ENCODE assay signal across 13 cellular contexts in the genomic region with DNA sequence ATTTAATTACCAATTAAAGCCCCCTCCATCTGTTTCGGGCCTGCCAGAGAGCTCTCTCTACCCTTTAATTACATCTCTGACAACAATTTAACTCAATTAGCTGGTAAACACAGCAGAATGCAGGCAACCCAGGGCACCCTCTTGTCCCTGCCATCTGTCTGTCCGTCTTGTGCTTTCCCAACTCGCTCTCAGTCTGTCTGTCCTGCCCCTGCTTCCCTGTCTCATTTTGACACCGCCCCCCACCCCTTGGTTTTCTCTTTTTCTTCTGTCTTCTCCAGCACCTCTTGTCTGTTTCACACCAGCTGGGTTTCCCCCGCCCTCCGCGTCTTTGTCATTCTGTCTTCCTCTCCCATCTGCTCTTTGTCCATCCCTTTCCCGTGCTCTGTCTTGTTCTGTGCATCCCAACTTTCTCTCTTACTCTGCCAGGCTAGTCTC. TPM values are rescaled to one million over a fixed set of nuclear protein-coding genes. Genes with fewer than 3 reads are reported as not detected.
DNase-seq lines count a peak whose midpoint lies in the region; ATAC-seq and TF ChIP-seq lines count a peak whose summit lies in the region.
"Had no signal": no experiment of that assay in that cellular context is flagged by ENCODE, and none has a peak within 500 bp of the region (broad histone marks: within the 10 kb centered on the region; RNA-seq: fewer than 3 reads in every experiment).

No MANE protein-coding gene starts in this region.

- H3K4me3 Mint-ChIP-seq in CD8-positive, alpha-beta memory T cell: no peak overlapping the region

- no peak overlapping the region for H3K23ac ChIP-seq in trophoblast cell (ENCODE audit: low read length)

- H2AK5ac ChIP-seq in trophoblast cell (ENCODE audit: low read length): no peak overlapping the region

- H2BK120ac ChIP-seq in trophoblast cell (ENCODE audit: insufficient read depth, low read length, poor library complexity): peak overlapping the region; percentile 74

- peak overlapping the region; percentile 56 for H2BK12ac ChIP-seq in trophoblast cell (ENCODE audit: low read length)

- H2BK5ac ChIP-seq in trophoblast cell (ENCODE audit: low read depth, low read length, poor library complexity): no peak overlapping the region

- no CpG with 5 or more reads among the region's 8 CpGs for WGBS in trophoblast cell (ENCODE audit: extremely low coverage, insufficient coverage, insufficient read length)

- no peaks in the 10 kb centered on the region for H3K36me3 ChIP-seq in HEK293 (ENCODE audit: control insufficient read depth in 2 of 2, insufficient read depth in 1 of 2, low read length in 2 of 2)
- H3K36me3 ChIP-seq in trophoblast cell (ENCODE audit: control insufficient read depth in 1 of 2, insufficient read depth in 2 of 2, low read length in 2 of 2): no peaks in the 10 kb centered on the region
- H3K36me3 ChIP-seq in CD8-positive, alpha-beta memory T cell (ENCODE audit: insufficient read depth, low read length): no peaks in the 10 kb centered on the region

- H3K36me3 Mint-ChIP-seq in CD8-positive, alpha-beta memory T cell: no peaks in the 10 kb centered on the region
- H3K36me3 Mint-ChIP-seq: activated naive CD4-positive, alpha-beta T cell treated with anti-CD3 and anti-CD28 coated beads, Interleukin-2, amount 50 U/mL, for 72 hours had no signal

- peaks cover 14 to 27% of the 10 kb centered on the region in 2 donors for H3K27me3 Mint-ChIP-seq in CD8-positive, alpha-beta memory T cell

- no peaks in the 10 kb centered on the region for H3K79me2 ChIP-seq in trophoblast cell (ENCODE audit: control insufficient read depth, insufficient read depth, low read length, poor library complexity)

- no peak overlapping the region for H4K8ac ChIP-seq in trophoblast cell (ENCODE audit: low read depth, low read length)

- peak overlapping the region; percentile 72 for H4K91ac ChIP-seq in trophoblast cell (ENCODE audit: low read depth, low read length)

- H3K27me3 ChIP-seq in trophoblast cell (ENCODE audit: insufficient read depth, low read length): no peaks in the 10 kb centered on the region
- H3K27me3 ChIP-seq in CD8-positive, alpha-beta memory T cell (ENCODE audit: insufficient read depth, low read length, poor library complexity, severe bottlenecking): no peaks in the 10 kb centered on the region

- no peak overlapping the region for H3K4ac ChIP-seq in trophoblast cell (ENCODE audit: low read depth, low read length)

- no peaks in the 10 kb centered on the region for H3K9me3 ChIP-seq in HEK293 (ENCODE audit: control insufficient read depth, insufficient read depth, low read depth, low read length)
- H3K9me3 ChIP-seq in trophoblast cell (ENCODE audit: insufficient read depth, low read depth, low read length): no peaks in the 10 kb centered on the region
- no peaks in the 10 kb centered on the region for H3K9me3 ChIP-seq in CD8-positive, alpha-beta memory T cell (ENCODE audit: low read length)

- no peak overlapping the region for H3K4me2 ChIP-seq in trophoblast cell (ENCODE audit: low read length)

- no peak overlapping the region for H2AFZ ChIP-seq in trophoblast cell (ENCODE audit: insufficient read depth, low read length, poor library complexity)

- no peak overlapping the region for H3K18ac ChIP-seq in trophoblast cell (ENCODE audit: low read length)

- CTCF ChIA-PET in HEK293 (lab: Yijun Ruan, JAX): interaction anchor here (0.6 to 3.7 kb wide), 9 partner anchors 8 to 324 kb away, joined by 3 to 17 read pairs (median 4); a partner anchor contains a TSS
- CTCF ChIA-PET in CD8-positive, alpha-beta memory T cell (lab: Charles Lee): interaction anchor here (1.8 kb wide), 1 partner anchor 33 kb away, joined by 4 read pairs; a partner anchor contains a TSS

- H3K27ac ChIP-seq in HEK293 (ENCODE audit: extremely low read depth, low read depth, low read length) (0 out of 2 replicates have a peak overlapping the region, but pooled peaks have one; percentile 8), caudate nucleus (ENCODE audit: low read depth, low read length) (peak overlapping the region; percentile 90), trophoblast cell (ENCODE audit: low read depth, low read length) (no peak overlapping the region)
- no peak overlapping the region for H3K27ac ChIP-seq in CD8-positive, alpha-beta memory T cell (ENCODE audit: low read depth, low read length)

- DNase-seq in NCI-H2171 (lab: John Stamatoyannopoulos, UW): peak; percentile 89
- DNase-seq in caudate nucleus (lab: John Stamatoyannopoulos, UW): no peak
- no peak for DNase-seq in trophoblast cell
- no peak for DNase-seq in activated effector memory CD4-positive, alpha-beta T cell treated with anti-CD3 and anti-CD28 coated beads, Interleukin-2, amount 50 U/mL, for 16 hours
- DNase-seq in CD8-positive, alpha-beta memory T cell: no peak
- DNase-seq: activated CD4-positive, alpha-beta T cell treated with anti-CD3 and anti-CD28 coated beads, Interleukin-2, amount 50 U/mL, for 1 hour; SHP77; stimulated activated naive CD4-positive, alpha-beta T cell treated with Interleukin-2 at 50 U/mL for 16 hours had no signal

- H3K4me3 ChIP-seq in HEK293 (ENCODE audit: low read depth, low read length): no peak overlapping the region
- H3K4me3 ChIP-seq in trophoblast cell (ENCODE audit: low read depth, low read length): no peak overlapping the region
- H3K4me3 ChIP-seq in CD8-positive, alpha-beta memory T cell (ENCODE audit: low read length): no peak overlapping the region

- H3K9me3 Mint-ChIP-seq in CD8-positive, alpha-beta memory T cell: no peaks in the 10 kb centered on the region
- H3K9me3 Mint-ChIP-seq: activated naive CD4-positive, alpha-beta T cell treated with anti-CD3 and anti-CD28 coated beads, Interleukin-2, amount 50 U/mL, for 72 hours had no signal

- POLR2A ChIA-PET in HEK293 (lab: Yijun Ruan, JAX): interaction anchor here (0.9 to 1.2 kb wide), 2 partner anchors 8 to 15 kb away, joined by 3 read pairs; no protein-coding TSS in a partner anchor
- POLR2A ChIA-PET in CD8-positive, alpha-beta memory T cell (lab: Charles Lee): no interaction called here

- H3K27ac Mint-ChIP-seq in CD8-positive, alpha-beta memory T cell: peak overlapping the region in 1 of 8 donors; percentile 72
- H3K27ac Mint-ChIP-seq: activated naive CD4-positive, alpha-beta T cell treated with anti-CD3 and anti-CD28 coated beads, Interleukin-2, amount 50 U/mL, for 72 hours had no signal

- no peak for TF ChIP-seq CTCF in HEK293 (tag by site-specific recombination; IDR thresholded peaks at IDR 0.05)

- peaks cover 14% of the 10 kb centered on the region for H3K79me1 ChIP-seq in trophoblast cell (ENCODE audit: low read length)

- H4K12ac ChIP-seq in trophoblast cell (ENCODE audit: low read depth, low read length): no peak overlapping the region

- H3K4me1 ChIP-seq in HEK293 (ENCODE audit: control insufficient read depth, insufficient read depth, low read length) (peaks cover 11% of the 10 kb centered on the region; the same call in 1 of the 2 replicates), trophoblast cell (ENCODE audit: control insufficient read depth in 1 of 2, insufficient read depth in 2 of 2, low read length in 2 of 2) (peaks cover 12 to 15% of the 10 kb centered on the region in 2 experiments)
- no peaks in the 10 kb centered on the region for H3K4me1 ChIP-seq in CD8-positive, alpha-beta memory T cell (ENCODE audit: insufficient read depth, low read length)

- peak overlapping the region; percentile 42 for H3K14ac ChIP-seq in trophoblast cell (ENCODE audit: low read length)

- no peak overlapping the region for H3K9ac ChIP-seq in trophoblast cell (ENCODE audit: low read length)

- no peak for ATAC-seq in GM18517 (IDR thresholded peaks at IDR 0.05; ENCODE audit: unreplicated experiment)
- ATAC-seq: activated naive CD4-positive, alpha-beta T cell treated with anti-CD3 and anti-CD28 coated beads, Interleukin-2, amount 50 U/mL, for 72 hours; HCT116 had no signal

- no peaks in the 10 kb centered on the region for H3K4me1 Mint-ChIP-seq in CD8-positive, alpha-beta memory T cell

TF ChIP-seq in HEK293, 187 proteins besides CTCF, POLR2A, EP300 and RAD21:
- TF ChIP-seq ZNF366 (tag by site-specific recombination; conservative IDR thresholded peaks at IDR 0.05) (peak; percentile 67), SP7 (tag by site-specific recombination; IDR thresholded peaks at IDR 0.05) (peak; percentile 89), ZNF670 (tag by site-specific recombination; IDR thresholded peaks at IDR 0.05; ENCODE audit: low read depth) (0 out of 2 replicates have a peak, but pooled peaks have one; percentile 19), PRDM1 (tag by site-specific recombination; IDR thresholded peaks at IDR 0.05) (peak; percentile 37)
- TF ChIP-seq, protein P1, sequence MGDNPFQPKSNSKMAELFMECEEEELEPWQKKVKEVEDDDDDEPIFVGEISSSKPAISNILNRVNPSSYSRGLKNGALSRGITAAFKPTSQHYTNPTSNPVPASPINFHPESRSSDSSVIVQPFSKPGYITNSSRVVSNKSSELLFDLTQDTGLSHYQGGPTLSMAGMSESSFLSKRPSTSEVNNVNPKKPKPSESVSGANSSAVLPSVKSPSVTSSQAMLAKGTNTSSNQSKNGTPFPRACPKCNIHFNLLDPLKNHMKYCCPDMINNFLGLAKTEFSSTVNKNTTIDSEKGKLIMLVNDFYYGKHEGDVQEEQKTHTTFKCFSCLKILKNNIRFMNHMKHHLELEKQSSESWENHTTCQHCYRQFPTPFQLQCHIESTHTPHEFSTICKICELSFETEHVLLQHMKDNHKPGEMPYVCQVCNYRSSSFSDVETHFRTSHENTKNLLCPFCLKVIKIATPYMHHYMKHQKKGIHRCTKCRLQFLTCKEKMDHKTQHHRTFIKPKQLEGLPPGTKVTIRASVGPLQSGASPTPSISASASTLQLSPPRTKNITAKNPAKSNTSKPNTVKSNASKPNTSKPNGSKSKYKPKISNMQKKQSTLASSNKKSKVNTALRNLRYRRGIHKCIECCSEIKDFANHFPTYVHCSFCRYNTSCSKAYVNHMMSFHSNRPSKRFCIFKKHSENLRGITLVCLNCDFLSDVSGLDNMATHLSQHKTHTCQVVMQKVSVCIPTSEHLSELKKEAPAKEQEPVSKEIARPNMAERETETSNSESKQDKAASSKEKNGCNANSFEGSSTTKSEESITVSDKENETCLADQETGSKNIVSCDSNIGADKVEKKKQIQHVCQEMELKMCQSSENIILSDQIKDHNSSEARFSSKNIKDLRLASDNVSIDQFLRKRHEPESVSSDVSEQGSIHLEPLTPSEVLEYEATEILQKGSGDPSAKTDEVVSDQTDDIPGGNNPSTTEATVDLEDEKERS (tag by site-specific recombination; IDR thresholded peaks at IDR 0.05): no peak
TF ChIP-seq in HEK293: peak in this region for 4.

RNA-seq across cellular contexts. Expression of a gene that starts 32.8 kb away (rescaled TPM):
- polyA plus RNA-seq in trophoblast cell (2013): 102 TPM in 2 replicates
- total RNA-seq in CD8-positive, alpha-beta memory T cell: 100 to 1,000 TPM; 178 to 184 TPM
- 81.3 TPM for polyA plus RNA-seq in CD8-positive, alpha-beta memory T cell

RNA-seq across cellular contexts. Expression of a gene that starts 33.9 kb away (rescaled TPM):
- polyA plus RNA-seq in trophoblast cell (2013): 1.8 and 2.3 TPM in 2 replicates
- total RNA-seq in CD8-positive, alpha-beta memory T cell: 1 to 10 TPM; 7.6 to 8.3 TPM
- 3.3 TPM for polyA plus RNA-seq in CD8-positive, alpha-beta memory T cell

RNA-seq across cellular contexts. Expression of a gene that starts 44.5 kb away (rescaled TPM):
- polyA plus RNA-seq in trophoblast cell (2013): 87.8 and 92.2 TPM in 2 replicates
- 10 to 100 TPM; 94.5 to 98.4 TPM for total RNA-seq in CD8-positive, alpha-beta memory T cell
- polyA plus RNA-seq in CD8-positive, alpha-beta memory T cell: 13.1 TPM

RNA-seq across cellular contexts. Expression of a gene that starts 46.0 kb away (rescaled TPM):
- 0.04 TPM in 1 of 2 replicates, not detected in the other for polyA plus RNA-seq in trophoblast cell (2013)
- total RNA-seq in CD8-positive, alpha-beta memory T cell: not detected
- not detected for polyA plus RNA-seq in CD8-positive, alpha-beta memory T cell
- total RNA-seq: activated naive CD4-positive, alpha-beta T cell treated with anti-CD3 and anti-CD28 coated beads, Interleukin-2, amount 50 U/mL, for 72 hours; Daoy had no signal

Comparison
In these comparisons a context has a peak if more than half of its experiments do, and no peak if none do; other contexts are left out.
1. H3K27ac ChIP-seq: peak in HEK293 (single experiment) and caudate nucleus (single experiment); none in trophoblast cell (single experiment) and CD8-positive, alpha-beta memory T cell (single experiment).